13 cellular contexts compared by ENCODE assay signal in genomic region chr4:75099321-75099720, GRCh38.
DNase-seq lines count a peak whose midpoint lies in the region; ATAC-seq and TF ChIP-seq lines count a peak whose summit lies in the region.
"Had no signal": no experiment of that assay in that cellular context is flagged by ENCODE, and none has a peak within 500 bp of the region (broad histone marks: within the 10 kb centered on the region; RNA-seq: fewer than 3 reads in every experiment).

No MANE protein-coding gene starts in this region.

- TF ChIP-seq CTCF in CD8-positive, alpha-beta T cell (IDR thresholded peaks at IDR 0.05): no peak

- no peaks in the 10 kb centered on the region for H3K4me1 Mint-ChIP-seq in effector memory CD8-positive, alpha-beta T cell (ENCODE audit: low read depth in 2 of 2)
- H3K4me1 Mint-ChIP-seq in CD8-positive, alpha-beta T cell (ENCODE audit: low read depth): no peaks in the 10 kb centered on the region
- H3K4me1 Mint-ChIP-seq: H9, immature natural killer cell had no signal

- H3K36me3 Mint-ChIP-seq in effector memory CD8-positive, alpha-beta T cell (ENCODE audit: insufficient read depth): no peaks in the 10 kb centered on the region
- H3K36me3 Mint-ChIP-seq in CD8-positive, alpha-beta T cell: no peaks in the 10 kb centered on the region
- H3K36me3 Mint-ChIP-seq: activated CD4-positive, alpha-beta memory T cell treated with anti-CD3 and anti-CD28 coated beads for 36 hours; immature natural killer cell had no signal

- POLR2A ChIA-PET in CD8-positive, alpha-beta T cell (lab: Charles Lee): no interaction called here

- H3K4me3 Mint-ChIP-seq in effector memory CD8-positive, alpha-beta T cell: no peak overlapping the region
- no peak overlapping the region for H3K4me3 Mint-ChIP-seq in CD8-positive, alpha-beta T cell
- H3K4me3 Mint-ChIP-seq: activated CD4-positive, alpha-beta memory T cell treated with anti-CD3 and anti-CD28 coated beads for 36 hours; H9; immature natural killer cell had no signal

- H3K27me3 ChIP-seq in CD8-positive, alpha-beta T cell (ENCODE audit: insufficient read depth, low read length): no peaks in the 10 kb centered on the region

- H3K27ac Mint-ChIP-seq in effector memory CD8-positive, alpha-beta T cell: no peak overlapping the region
- no peak overlapping the region for H3K27ac Mint-ChIP-seq in CD8-positive, alpha-beta T cell
- H3K27ac Mint-ChIP-seq: activated CD4-positive, alpha-beta memory T cell treated with anti-CD3 and anti-CD28 coated beads for 36 hours; H9; immature natural killer cell had no signal

- no peaks in the 10 kb centered on the region for H3K9me3 ChIP-seq in CD8-positive, alpha-beta T cell (ENCODE audit: low read length)

- intact Hi-C loops in CD8-positive, alpha-beta T cell (cut with DNase I, micrococcal nuclease): no loop called here

- H3K4me1 ChIP-seq in CD8-positive, alpha-beta T cell (ENCODE audit: insufficient read depth, low read length): no peaks in the 10 kb centered on the region

- CTCF ChIA-PET in CD8-positive, alpha-beta T cell (lab: Charles Lee): no interaction called here

- H3K27me3 Mint-ChIP-seq in effector memory CD8-positive, alpha-beta T cell: no peaks in the 10 kb centered on the region
- peaks cover 2% of the 10 kb centered on the region for H3K27me3 Mint-ChIP-seq in CD8-positive, alpha-beta T cell (ENCODE audit: low read depth)
- H3K27me3 Mint-ChIP-seq: activated CD4-positive, alpha-beta memory T cell treated with anti-CD3 and anti-CD28 coated beads for 36 hours had no signal

- no peaks in the 10 kb centered on the region for H3K36me3 ChIP-seq in CD8-positive, alpha-beta T cell (ENCODE audit: insufficient read depth, low read length)

- H3K9me3 Mint-ChIP-seq in effector memory CD8-positive, alpha-beta T cell: peaks cover 0 to 4% of the 10 kb centered on the region in 2 donors
- H3K9me3 Mint-ChIP-seq in CD8-positive, alpha-beta T cell: peaks cover 29% of the 10 kb centered on the region

- no peak overlapping the region for H3K27ac ChIP-seq in CD8-positive, alpha-beta T cell (ENCODE audit: low read depth, low read length)

- DNase-seq in germinal center (ENCODE audit: low spot score): peak; percentile 9
- DNase-seq in effector memory CD8-positive, alpha-beta T cell: no peak
- no peak for DNase-seq in CD8-positive, alpha-beta T cell
- DNase-seq in OCI-M2 (lab: John Stamatoyannopoulos, UW; ENCODE audit: unreplicated experiment): no peak
- no peak for DNase-seq in NCI-H2107 (lab: John Stamatoyannopoulos, UW)
- DNase-seq: activated CD4-positive, alpha-beta memory T cell treated with anti-CD3 and anti-CD28 coated beads for 36 hours; H9; NCI-H1092; occipital lobe had no signal

- no peak overlapping the region for H3K4me3 ChIP-seq in CD8-positive, alpha-beta T cell (ENCODE audit: low read depth, low read length)

- ATAC-seq in GM18861 (IDR thresholded peaks at IDR 0.05; ENCODE audit: unreplicated experiment) (peak; percentile 96), GM21576 (IDR thresholded peaks at IDR 0.05; ENCODE audit: unreplicated experiment) (peak; percentile 75), HG03196 (IDR thresholded peaks at IDR 0.05; ENCODE audit: unreplicated experiment) (peak; percentile 96)
- no peak for ATAC-seq in effector memory CD8-positive, alpha-beta T cell (replicated peaks)
- ATAC-seq in CD8-positive, alpha-beta T cell: no peak

Comparison
In these comparisons a context has a peak if more than half of its experiments do, and no peak if none do; other contexts are left out.
1. ATAC-seq: peak in GM18861 (single experiment), GM21576 (single experiment) and HG03196 (single experiment); none in effector memory CD8-positive, alpha-beta T cell (single experiment) and CD8-positive, alpha-beta T cell (single experiment).